In genomic region chr15:51971353-51972133, GRCh38 we compare ENCODE assay signal across 1 cellular context.
A peak's percentile ranks its signal among the peaks of the same experiment; 100 is the strongest.
TF ChIP-seq lines count a peak whose summit lies in the region.

LEO1 (minus strand) TSS chr15:51971778; CDS start chr15:51971745, 33 bp downstream.

TF ChIP-seq in HepG2, 621 proteins besides CTCF, POLR2A, EP300 and RAD21 (continued from another document and continues in another):
- TF ChIP-seq, protein P1, sequence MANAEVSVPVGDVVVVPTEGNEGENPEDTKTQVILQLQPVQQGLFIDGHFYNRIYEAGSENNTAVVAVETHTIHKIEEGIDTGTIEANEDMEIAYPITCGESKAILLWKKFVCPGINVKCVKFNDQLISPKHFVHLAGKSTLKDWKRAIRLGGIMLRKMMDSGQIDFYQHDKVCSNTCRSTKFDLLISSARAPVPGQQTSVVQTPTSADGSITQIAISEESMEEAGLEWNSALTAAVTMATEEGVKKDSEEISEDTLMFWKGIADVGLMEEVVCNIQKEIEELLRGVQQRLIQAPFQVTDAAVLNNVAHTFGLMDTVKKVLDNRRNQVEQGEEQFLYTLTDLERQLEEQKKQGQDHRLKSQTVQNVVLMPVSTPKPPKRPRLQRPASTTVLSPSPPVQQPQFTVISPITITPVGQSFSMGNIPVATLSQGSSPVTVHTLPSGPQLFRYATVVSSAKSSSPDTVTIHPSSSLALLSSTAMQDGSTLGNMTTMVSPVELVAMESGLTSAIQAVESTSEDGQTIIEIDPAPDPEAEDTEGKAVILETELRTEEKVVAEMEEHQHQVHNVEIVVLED (CRISPR knock-in tag; IDR thresholded peaks at IDR 0.05; ENCODE audit: borderline replicate concordance), result peak; percentile 79
- peak; percentile 80 for TF ChIP-seq ZFP90 (CRISPR knock-in tag; IDR thresholded peaks at IDR 0.05; ENCODE audit: borderline replicate concordance)
- TF ChIP-seq ZNF143 (CRISPR knock-in tag; IDR thresholded peaks at IDR 0.05), result peak; percentile 46; the same call in 1 of the 2 replicates
- peak; percentile 85 for TF ChIP-seq ZNF274 (CRISPR knock-in tag; IDR thresholded peaks at IDR 0.05)
- TF ChIP-seq RCOR2 (CRISPR knock-in tag; IDR thresholded peaks at IDR 0.05), result 0 out of 2 replicates have a peak, but pooled peaks have one; percentile 9
- TF ChIP-seq ARNT2 (CRISPR knock-in tag; IDR thresholded peaks at IDR 0.05; ENCODE audit: low read depth), result 0 out of 2 replicates have a peak, but pooled peaks have one; percentile 44
- TF ChIP-seq ETV5 (CRISPR knock-in tag; IDR thresholded peaks at IDR 0.05; ENCODE audit: borderline replicate concordance), result peak; percentile 50
- no peak; the same call in 1 of the 2 replicates for TF ChIP-seq ZNF768 (CRISPR knock-in tag; IDR thresholded peaks at IDR 0.05)
- peak; percentile 30; the same call in 1 of the 2 replicates for TF ChIP-seq KLF6 (CRISPR knock-in tag; IDR thresholded peaks at IDR 0.05)
- 0 out of 2 replicates have a peak, but pooled peaks have one; percentile 26 for TF ChIP-seq GLI4 (CRISPR knock-in tag; IDR thresholded peaks at IDR 0.05; ENCODE audit: borderline replicate concordance)
- no peak for TF ChIP-seq TGIF2 (CRISPR knock-in tag; IDR thresholded peaks at IDR 0.05)
- TF ChIP-seq ZNF879 (CRISPR knock-in tag; IDR thresholded peaks at IDR 0.05), result no peak
- peak; percentile 89 for TF ChIP-seq ZNF704 (CRISPR knock-in tag; IDR thresholded peaks at IDR 0.05; ENCODE audit: borderline replicate concordance)
- TF ChIP-seq TAF15 (IDR thresholded peaks at IDR 0.05; ENCODE audit: low read depth, low read length, poor library complexity, severe bottlenecking), result no peak
- peak; percentile 86; the same call in 1 of the 2 replicates for TF ChIP-seq SNAPC4 (CRISPR knock-in tag; IDR thresholded peaks at IDR 0.05)
- TF ChIP-seq EZH2 (conservative IDR thresholded peaks at IDR 0.05; ENCODE audit: low read depth, low read length), result no peak
- peak; percentile 87; the same call in 1 of the 2 replicates for TF ChIP-seq PAWR (CRISPR knock-in tag; IDR thresholded peaks at IDR 0.05; ENCODE audit: borderline replicate concordance)
- TF ChIP-seq FIP1L1 (IDR thresholded peaks at IDR 0.05; ENCODE audit: borderline replicate concordance, insufficient read depth, low read depth, low read length), result no peak
- TF ChIP-seq SNAPC2 (CRISPR knock-in tag; IDR thresholded peaks at IDR 0.05), result no peak
- TF ChIP-seq THAP11 (CRISPR knock-in tag; IDR thresholded peaks at IDR 0.05), result peak; percentile 93
- TF ChIP-seq HNF4A (CRISPR knock-in tag; IDR thresholded peaks at IDR 0.05), result peak; percentile 23; the same call in 1 of the 2 replicates
- peak in 1 of 2 experiments; percentile 49; a peak in 1 of 4 replicates for TF ChIP-seq KLF16 (CRISPR knock-in tag; IDR thresholded peaks at IDR 0.05)
- peak; percentile 93 for TF ChIP-seq KDM5A (IDR thresholded peaks at IDR 0.05; ENCODE audit: borderline replicate concordance, low read length)
- TF ChIP-seq ZNF543 (CRISPR knock-in tag; IDR thresholded peaks at IDR 0.05), result peak; percentile 80; the same call in 1 of the 2 replicates
- peak; percentile 89 for TF ChIP-seq KAT8 (CRISPR knock-in tag; IDR thresholded peaks at IDR 0.05)
- peak; percentile 94 for TF ChIP-seq ZNF510 (CRISPR knock-in tag; IDR thresholded peaks at IDR 0.05; ENCODE audit: low read depth)
- TF ChIP-seq EEA1 (CRISPR knock-in tag; IDR thresholded peaks at IDR 0.05; ENCODE audit: borderline replicate concordance), result no peak
- peak; percentile 98 for TF ChIP-seq ZNF124 (CRISPR knock-in tag; IDR thresholded peaks at IDR 0.05)
- peak; percentile 68 for TF ChIP-seq IRF2 (CRISPR knock-in tag; IDR thresholded peaks at IDR 0.05)
- TF ChIP-seq ZNF724P (CRISPR knock-in tag; IDR thresholded peaks at IDR 0.05; ENCODE audit: borderline replicate concordance), result no peak
- peak; percentile 14; the same call in 1 of the 2 replicates for TF ChIP-seq HDAC2 (CRISPR knock-in tag; IDR thresholded peaks at IDR 0.05)
- 0 out of 2 replicates have a peak, but pooled peaks have one; percentile 40 for TF ChIP-seq MTF2 (CRISPR knock-in tag; IDR thresholded peaks at IDR 0.05; ENCODE audit: borderline replicate concordance)
- 0 out of 2 replicates have a peak, but pooled peaks have one; percentile 23 for TF ChIP-seq MXD4 (CRISPR knock-in tag; IDR thresholded peaks at IDR 0.05)
- peak; percentile 82 for TF ChIP-seq NR2C2 (CRISPR knock-in tag; IDR thresholded peaks at IDR 0.05; ENCODE audit: borderline replicate concordance)
- peak; percentile 81 for TF ChIP-seq SALL1 (CRISPR knock-in tag; IDR thresholded peaks at IDR 0.05)
- TF ChIP-seq ZNF552 (CRISPR knock-in tag; IDR thresholded peaks at IDR 0.05; ENCODE audit: borderline replicate concordance), result peak; percentile 79; the same call in 1 of the 2 replicates
- TF ChIP-seq ZNF512B (CRISPR knock-in tag; IDR thresholded peaks at IDR 0.05; ENCODE audit: borderline replicate concordance), result peak; percentile 93; the same call in 1 of the 2 replicates
- TF ChIP-seq ZBTB8A (CRISPR knock-in tag; IDR thresholded peaks at IDR 0.05; ENCODE audit: borderline replicate concordance, low read depth), result no peak; the same call in 1 of the 2 replicates
- peak; percentile 90 for TF ChIP-seq ZXDC (CRISPR knock-in tag; IDR thresholded peaks at IDR 0.05)
- TF ChIP-seq SNAI1 (CRISPR knock-in tag; IDR thresholded peaks at IDR 0.05; ENCODE audit: borderline replicate concordance), result peak; percentile 20; the same call in 1 of the 2 replicates
- TF ChIP-seq AHDC1 (CRISPR knock-in tag; IDR thresholded peaks at IDR 0.05; ENCODE audit: borderline replicate concordance), result no peak
- no peak for TF ChIP-seq NFE2L2 (IDR thresholded peaks at IDR 0.05; ENCODE audit: low read length)
- TF ChIP-seq NFKBIZ (CRISPR knock-in tag; IDR thresholded peaks at IDR 0.05), result 0 out of 2 replicates have a peak, but pooled peaks have one; percentile 55
- TF ChIP-seq MYNN (CRISPR knock-in tag; IDR thresholded peaks at IDR 0.05; ENCODE audit: low read depth), result no peak
- TF ChIP-seq YEATS2 (CRISPR knock-in tag; IDR thresholded peaks at IDR 0.05; ENCODE audit: borderline replicate concordance), result peak; percentile 84; the same call in 1 of the 2 replicates
- TF ChIP-seq ZNF441 (CRISPR knock-in tag; IDR thresholded peaks at IDR 0.05; ENCODE audit: borderline replicate concordance), result 0 out of 2 replicates have a peak, but pooled peaks have one; percentile 14
